Comparison of ENCODE assay signal across 9 cellular contexts in the genomic region with DNA sequence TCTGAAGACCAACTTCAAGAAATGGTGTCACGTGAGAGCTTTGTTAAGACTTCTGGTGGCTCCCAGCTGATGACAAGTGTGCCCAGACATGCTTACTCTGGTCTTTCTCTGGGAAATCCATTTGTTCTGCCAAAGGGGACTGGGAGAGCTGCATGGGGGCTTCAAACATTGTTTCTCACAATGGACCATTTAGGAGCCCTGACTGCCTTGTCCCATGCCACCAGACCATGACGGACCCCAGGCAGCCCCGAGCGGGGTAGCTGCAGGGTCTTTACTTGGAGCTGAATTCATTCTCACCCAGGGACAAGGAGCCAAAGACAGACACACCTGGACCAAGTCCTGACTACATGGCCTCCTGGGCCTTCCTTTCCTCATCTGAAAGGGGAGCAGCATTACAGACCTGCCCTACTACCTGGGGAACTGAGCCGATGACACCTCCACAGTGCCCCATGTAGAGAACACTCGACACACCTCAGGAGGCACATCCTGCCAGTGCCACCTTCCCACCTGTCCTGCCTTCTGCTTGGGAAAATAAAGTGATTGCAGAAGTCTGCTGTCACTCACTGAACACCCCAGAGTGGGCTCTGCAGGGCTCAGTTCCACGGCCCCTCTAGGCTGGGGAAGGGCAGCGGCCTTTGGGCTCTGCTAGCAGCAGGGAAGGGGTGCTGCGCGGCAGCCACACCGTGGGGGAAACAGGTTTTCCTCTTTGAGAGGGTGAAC.
"Had no signal": no experiment of that assay in that cellular context is flagged by ENCODE, and none has a peak within 500 bp of the region (broad histone marks: within the 10 kb centered on the region; RNA-seq: fewer than 3 reads in every experiment).

No MANE protein-coding gene starts in this region.

- H3K4me3 ChIP-seq: left ventricle myocardium inferior, tibial artery had no signal

- H3K27me3 ChIP-seq: breast epithelium, foreskin keratinocyte, tibial artery had no signal

- H3K4me1 ChIP-seq: breast epithelium, tibial artery had no signal

- H3K27ac Mint-ChIP-seq: activated naive CD8-positive, alpha-beta T cell; activated T-helper 17 cell treated with anti-CD3 and anti-CD28 coated beads, Interleukin-2, amount 50 U/mL, for 72 hours had no signal

- H3K36me3 Mint-ChIP-seq: activated naive CD8-positive, alpha-beta T cell had no signal

- H3K4me3 Mint-ChIP-seq: activated naive CD8-positive, alpha-beta T cell; activated T-helper 17 cell treated with anti-CD3 and anti-CD28 coated beads, Interleukin-2, amount 50 U/mL, for 72 hours had no signal

- H3K27me3 Mint-ChIP-seq: activated naive CD8-positive, alpha-beta T cell; activated T-helper 17 cell treated with anti-CD3 and anti-CD28 coated beads, Interleukin-2, amount 50 U/mL, for 72 hours had no signal

- H3K9me3 ChIP-seq: breast epithelium, left ventricle myocardium inferior, tibial artery had no signal

- H3K9me3 Mint-ChIP-seq: activated T-helper 17 cell treated with anti-CD3 and anti-CD28 coated beads, Interleukin-2, amount 50 U/mL, for 72 hours had no signal

- H3K27ac ChIP-seq: breast epithelium, foreskin keratinocyte, left ventricle myocardium inferior, tibial artery had no signal

- H3K4me1 Mint-ChIP-seq: activated T-helper 17 cell treated with anti-CD3 and anti-CD28 coated beads, Interleukin-2, amount 50 U/mL, for 72 hours had no signal

- DNase-seq: activated CD4-positive, alpha-beta T cell treated with anti-CD3 and anti-CD28 coated beads for 4 hours; activated T-cell treated with anti-CD3 and anti-CD28 coated beads for 4 hours; left ventricle myocardium inferior; T-helper 1 cell; tibial artery had no signal

- H3K36me3 ChIP-seq: breast epithelium, left ventricle myocardium inferior had no signal
